ENCODE assay signal across 36 cellular contexts in the genomic region with DNA sequence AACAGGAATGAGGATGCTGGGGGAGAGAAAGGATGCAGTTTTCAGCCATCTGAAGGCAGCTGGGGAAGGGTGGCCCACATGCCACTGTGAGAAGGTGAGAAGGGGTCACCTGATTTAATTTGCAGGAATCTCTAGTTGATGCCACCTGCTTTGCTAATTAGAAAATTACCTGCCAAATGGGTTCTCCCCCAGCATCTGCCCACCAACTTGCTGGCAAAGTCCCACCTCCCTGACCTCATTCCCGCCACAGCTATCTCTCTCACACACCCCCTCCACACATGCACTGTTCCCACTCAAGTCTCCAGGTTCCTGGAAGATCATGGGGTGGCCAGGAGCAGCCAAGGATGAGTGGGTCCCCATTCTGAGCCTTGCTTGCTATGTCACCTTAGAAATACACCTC.
"Had no signal": no experiment of that assay in that cellular context is flagged by ENCODE, and none has a peak within 500 bp of the region (broad histone marks: within the 10 kb centered on the region; RNA-seq: fewer than 3 reads in every experiment).

No MANE protein-coding gene starts in this region.

- H3K4me3 ChIP-seq: ascending aorta, coronary artery, dorsolateral prefrontal cortex, esophagus muscularis mucosa, gastrocnemius medialis, heart left ventricle had no signal

- DNase-seq: activated B cell treated with CpG ODN at 0.5 μM for 24 hours; activated CD4-positive, alpha-beta memory T cell treated with anti-CD3 and anti-CD28 coated beads for 36 hours; activated CD4-positive, alpha-beta T cell treated with anti-CD3 and anti-CD28 coated beads for 36 hours; activated CD4-positive, alpha-beta T cell treated with anti-CD3 and anti-CD28 coated beads, Interleukin-2, amount 10 ng/mL, durations not matched to agents 24 days and 14 days; activated CD8-positive, alpha-beta memory T cell treated with anti-CD3 and anti-CD28 coated beads, Interleukin-2, amount 10 ng/mL, durations not matched to agents 7 days and 5 days; activated CD8-positive, alpha-beta memory T cell treated with anti-CD3 and anti-CD28 coated beads, Interleukin-2, amount 50 U/mL, for 4 hours; activated CD8-positive, alpha-beta T cell treated with anti-CD3 and anti-CD28 coated beads, Interleukin-2, amount 10 ng/mL, durations not matched to agents 7 days and 5 days; activated gamma-delta T cell; activated naive CD4-positive, alpha-beta T cell; activated naive CD4-positive, alpha-beta T cell treated with anti-CD3 and anti-CD28 coated beads, Interleukin-2, amount 10 ng/mL, durations not matched to agents 7 days and 5 days; activated naive CD8-positive, alpha-beta T cell treated with anti-CD3 and anti-CD28 coated beads, Interleukin-2, amount 10 ng/mL, durations not matched to agents 7 days and 5 days; activated T-cell treated with anti-CD3 and anti-CD28 coated beads, Interleukin-2, amount 50 U/mL, for 1 hour; activated T-cell treated with anti-CD3 and anti-CD28 coated beads, Interleukin-2, amount 50 U/mL, for 48 hours; cerebellar nuclear complex; dorsolateral prefrontal cortex; effector memory CD4-positive, alpha-beta T cell; erythroblast; foreskin keratinocyte; gastrocnemius medialis; glutamatergic neuron; T-helper 1 cell; T-helper 17 cell; T1000; WERI-Rb-1 had no signal

- H3K4me1 Mint-ChIP-seq: activated B cell treated with CpG ODN at 0.5 μM for 24 hours; activated CD4-positive, alpha-beta T cell treated with anti-CD3 and anti-CD28 coated beads for 36 hours had no signal

- H3K27me3 ChIP-seq: ascending aorta, esophagus muscularis mucosa, foreskin keratinocyte had no signal

- H3K4me1 ChIP-seq: ascending aorta, foreskin keratinocyte, gastrocnemius medialis had no signal

- H3K9me3 ChIP-seq: ascending aorta, esophagus muscularis mucosa, gastrocnemius medialis, heart left ventricle had no signal

- H3K36me3 ChIP-seq: ascending aorta, esophagus muscularis mucosa, gastrocnemius medialis, heart left ventricle, WERI-Rb-1 had no signal

- H3K9me3 Mint-ChIP-seq: activated B cell treated with CpG ODN at 0.5 μM for 24 hours; activated CD4-positive, alpha-beta memory T cell treated with anti-CD3 and anti-CD28 coated beads for 36 hours; activated CD4-positive, alpha-beta T cell treated with anti-CD3 and anti-CD28 coated beads, Interleukin-2, amount 10 ng/mL, durations not matched to agents 24 days and 14 days; activated naive CD4-positive, alpha-beta T cell treated with anti-CD3 and anti-CD28 coated beads, Interleukin-2, amount 10 ng/mL, durations not matched to agents 7 days and 5 days; activated naive CD4-positive, alpha-beta T cell treated with anti-CD3 and anti-CD28 coated beads, Interleukin-2, amount 50 U/mL, for 72 hours; activated naive CD8-positive, alpha-beta T cell treated with anti-CD3 and anti-CD28 coated beads, Interleukin-2, amount 10 ng/mL, durations not matched to agents 7 days and 5 days; activated T-helper 1 cell treated with anti-CD3 and anti-CD28 coated beads, Interleukin-12 subunit alpha, Interleukin-12 subunit beta, Interleukin-2, Interleukin-4 antibody, amounts not matched to agents 30 ng/mL and 10 ng/mL and 1 ng/mL, durations not matched to agents 14 hours and 24 hours and 36 hours; activated T-helper 2 cell treated with anti-CD3 and anti-CD28 coated beads, Interferon-gamma antibody, Interleukin-2, Interleukin-4, amounts not matched to agents 10 μg/mL and 5 μg/mL and 100 μg/mL, durations not matched to agents 14 hours and 24 hours and 36 hours; dendritic cell treated with granulocyte-macrophage colony-stimulating factor and Interleukin-4, amounts not matched to agents 40 ng/mL and 50 ng/mL, for 4 days; endodermal cell; T-helper 2 cell treated with Interferon-gamma antibody and Interleukin-4, amounts not matched to agents 5 μg/mL and 100 μg/mL, for 36 hours had no signal

- H3K4me3 Mint-ChIP-seq: activated B cell treated with CpG ODN at 0.5 μM for 24 hours; activated CD4-positive, alpha-beta memory T cell treated with anti-CD3 and anti-CD28 coated beads for 36 hours; activated CD4-positive, alpha-beta T cell treated with anti-CD3 and anti-CD28 coated beads for 36 hours; activated CD4-positive, alpha-beta T cell treated with anti-CD3 and anti-CD28 coated beads, Interleukin-2, amount 10 ng/mL, durations not matched to agents 24 days and 14 days; activated CD8-positive, alpha-beta memory T cell treated with anti-CD3 and anti-CD28 coated beads, Interleukin-2, amount 10 ng/mL, durations not matched to agents 7 days and 5 days; activated CD8-positive, alpha-beta T cell treated with anti-CD3 and anti-CD28 coated beads, Interleukin-2, amount 10 ng/mL, durations not matched to agents 7 days and 5 days; activated naive CD4-positive, alpha-beta T cell treated with anti-CD3 and anti-CD28 coated beads, Interleukin-2, amount 10 ng/mL, durations not matched to agents 7 days and 5 days; activated naive CD8-positive, alpha-beta T cell treated with anti-CD3 and anti-CD28 coated beads, Interleukin-2, amount 10 ng/mL, durations not matched to agents 7 days and 5 days; activated T-helper 1 cell treated with anti-CD3 and anti-CD28 coated beads, Interleukin-12 subunit alpha, Interleukin-12 subunit beta, Interleukin-2, Interleukin-4 antibody, amounts not matched to agents 30 ng/mL and 10 ng/mL and 1 ng/mL, durations not matched to agents 14 hours and 24 hours and 36 hours; brain; dendritic cell treated with granulocyte-macrophage colony-stimulating factor and Interleukin-4, amounts not matched to agents 40 ng/mL and 50 ng/mL, for 4 days; endodermal cell; T-helper 17 cell; T-helper 2 cell treated with Interferon-gamma antibody and Interleukin-4, amounts not matched to agents 5 μg/mL and 100 μg/mL, for 36 hours had no signal

- H3K27ac ChIP-seq: ascending aorta, coronary artery, dorsolateral prefrontal cortex, esophagus muscularis mucosa, foreskin keratinocyte, gastrocnemius medialis, heart left ventricle, WERI-Rb-1 had no signal

- H3K27me3 Mint-ChIP-seq: activated CD4-positive, alpha-beta T cell treated with anti-CD3 and anti-CD28 coated beads for 36 hours had no signal

- ATAC-seq: activated CD4-positive, alpha-beta T cell treated with anti-CD3 and anti-CD28 coated beads for 36 hours; activated CD4-positive, CD25-positive, alpha-beta regulatory T cell treated with anti-CD3 and anti-CD28 coated beads, Interleukin-2, amount 50 U/mL, for 24 hours; activated CD8-positive, alpha-beta memory T cell treated with anti-CD3 and anti-CD28 coated beads, Interleukin-2, amount 10 ng/mL, durations not matched to agents 7 days and 5 days; activated CD8-positive, alpha-beta T cell treated with anti-CD3 and anti-CD28 coated beads, Interleukin-2, amount 10 ng/mL, durations not matched to agents 7 days and 5 days; activated naive CD4-positive, alpha-beta T cell treated with anti-CD3 and anti-CD28 coated beads, Interleukin-2, amount 50 U/mL, for 72 hours; foreskin keratinocyte; gastrocnemius medialis; heart left ventricle; T-helper 17 cell had no signal

- H3K27ac Mint-ChIP-seq: activated B cell treated with CpG ODN at 0.5 μM for 24 hours; activated CD4-positive, alpha-beta memory T cell treated with anti-CD3 and anti-CD28 coated beads for 36 hours; activated CD4-positive, alpha-beta T cell treated with anti-CD3 and anti-CD28 coated beads for 36 hours; activated CD4-positive, alpha-beta T cell treated with anti-CD3 and anti-CD28 coated beads, Interleukin-2, amount 10 ng/mL, durations not matched to agents 24 days and 14 days; activated CD8-positive, alpha-beta memory T cell treated with anti-CD3 and anti-CD28 coated beads, Interleukin-2, amount 10 ng/mL, durations not matched to agents 7 days and 5 days; activated CD8-positive, alpha-beta T cell treated with anti-CD3 and anti-CD28 coated beads, Interleukin-2, amount 10 ng/mL, durations not matched to agents 7 days and 5 days; activated naive CD4-positive, alpha-beta T cell treated with anti-CD3 and anti-CD28 coated beads, Interleukin-2, amount 10 ng/mL, durations not matched to agents 7 days and 5 days; activated naive CD4-positive, alpha-beta T cell treated with anti-CD3 and anti-CD28 coated beads, Interleukin-2, amount 50 U/mL, for 72 hours; activated naive CD8-positive, alpha-beta T cell treated with anti-CD3 and anti-CD28 coated beads, Interleukin-2, amount 10 ng/mL, durations not matched to agents 7 days and 5 days; activated T-helper 1 cell treated with anti-CD3 and anti-CD28 coated beads, Interleukin-12 subunit alpha, Interleukin-12 subunit beta, Interleukin-2, Interleukin-4 antibody, amounts not matched to agents 30 ng/mL and 10 ng/mL and 1 ng/mL, durations not matched to agents 14 hours and 24 hours and 36 hours; activated T-helper 2 cell treated with anti-CD3 and anti-CD28 coated beads, Interferon-gamma antibody, Interleukin-2, Interleukin-4, amounts not matched to agents 10 μg/mL and 5 μg/mL and 100 μg/mL, durations not matched to agents 14 hours and 24 hours and 36 hours; dendritic cell treated with granulocyte-macrophage colony-stimulating factor and Interleukin-4, amounts not matched to agents 40 ng/mL and 50 ng/mL, for 4 days; endodermal cell; T-helper 17 cell; T-helper 2 cell treated with Interferon-gamma antibody and Interleukin-4, amounts not matched to agents 5 μg/mL and 100 μg/mL, for 36 hours had no signal

- H3K36me3 Mint-ChIP-seq: activated CD4-positive, alpha-beta memory T cell treated with anti-CD3 and anti-CD28 coated beads for 36 hours; activated CD8-positive, alpha-beta memory T cell treated with anti-CD3 and anti-CD28 coated beads, Interleukin-2, amount 10 ng/mL, durations not matched to agents 7 days and 5 days; activated naive CD4-positive, alpha-beta T cell treated with anti-CD3 and anti-CD28 coated beads, Interleukin-2, amount 10 ng/mL, durations not matched to agents 7 days and 5 days; activated naive CD4-positive, alpha-beta T cell treated with anti-CD3 and anti-CD28 coated beads, Interleukin-2, amount 50 U/mL, for 72 hours; activated naive CD8-positive, alpha-beta T cell treated with anti-CD3 and anti-CD28 coated beads, Interleukin-2, amount 10 ng/mL, durations not matched to agents 7 days and 5 days; brain had no signal
